8 cellular contexts compared by ENCODE assay signal in genomic region chr17:36705651-36706436, GRCh38.
DNase-seq lines count a peak whose midpoint lies in the region; ATAC-seq and TF ChIP-seq lines count a peak whose summit lies in the region.

No MANE protein-coding gene starts in this region.

- no peak for ATAC-seq in sciatic nerve

- no peak overlapping the region for H2AFZ ChIP-seq in OCI-LY3 (ENCODE audit: low read depth, low read length)

- no peaks in the 10 kb centered on the region for H4K20me1 ChIP-seq in OCI-LY3 (ENCODE audit: insufficient read depth, low read length)

- no peak overlapping the region for H3K9ac ChIP-seq in OCI-LY3 (ENCODE audit: low read length)

- H3K79me2 ChIP-seq in OCI-LY3 (ENCODE audit: low read length): no peaks in the 10 kb centered on the region

- H3K27me3 ChIP-seq in OCI-LY3 (ENCODE audit: low read depth, low read length): peaks cover 15% of the 10 kb centered on the region

- H3K4me3 ChIP-seq in Jurkat, Clone E6-1 (ENCODE audit: low read length): no peak overlapping the region
- H3K4me3 ChIP-seq in OCI-LY3 (ENCODE audit: low read length): no peak overlapping the region

- TF ChIP-seq CTCF in OCI-LY3 (IDR thresholded peaks at IDR 0.05; ENCODE audit: low read depth, low read length): peak; percentile 72

- intact Hi-C loops in sciatic nerve (cut with DNase I): no loop called here

- no peak overlapping the region for H3K4me2 ChIP-seq in OCI-LY3 (ENCODE audit: low read length)

- no peak overlapping the region for H3K27ac ChIP-seq in OCI-LY3 (ENCODE audit: low read length)

- H3K4me1 ChIP-seq in OCI-LY3 (ENCODE audit: low read length): no peaks in the 10 kb centered on the region

- no peaks in the 10 kb centered on the region for H3K36me3 ChIP-seq in OCI-LY3 (replicated peaks; ENCODE audit: low read depth, low read length)

- DNase-seq in DMS114 treated with DMSO at 0.1 percent for 48 hours (lab: John Stamatoyannopoulos, UW; ENCODE audit: unreplicated experiment) (peak; percentile 24), activated T-helper 1 cell treated with Interleukin-2 at 50 U/mL for 16 hours (ENCODE audit: low read depth) (peak; percentile 14), foreskin melanocyte (peak; percentile 11), cortex of kidney (lab: John Stamatoyannopoulos, UW) (no peak), sciatic nerve (ENCODE audit: low spot score) (no peak)
- peak; percentile 42 for DNase-seq in Jurkat, Clone E6-1 (ENCODE audit: low read depth, low spot score)
- peak; percentile 17 to 43 (median 24) for DNase-seq in stimulated activated CD4-positive, alpha-beta T cell treated with anti-CD3 and anti-CD28 coated beads, Interleukin-12 subunit alpha, Interleukin-12 subunit beta, amount 100 ng/mL, for 48 hours (ENCODE audit: low read depth in 2 of 3, low spot score in 1 of 3)

- no peaks in the 10 kb centered on the region for H3K9me3 ChIP-seq in OCI-LY3 (ENCODE audit: insufficient read depth, low read length)

Comparison
In these comparisons a context has a peak if more than half of its experiments do, and no peak if none do; other contexts are left out.
1. DNase-seq: peak in DMS114 treated with DMSO at 0.1 percent for 48 hours (single experiment), Jurkat, Clone E6-1 (single experiment), activated T-helper 1 cell treated with Interleukin-2 at 50 U/mL for 16 hours (single experiment), foreskin melanocyte (single experiment) and stimulated activated CD4-positive, alpha-beta T cell treated with anti-CD3 and anti-CD28 coated beads, Interleukin-12 subunit alpha, Interleukin-12 subunit beta, amount 100 ng/mL, for 48 hours (3 of 3); none in cortex of kidney (single experiment) and sciatic nerve (single experiment).